ENCODE assay signal across 16 cellular contexts in the genomic region with DNA sequence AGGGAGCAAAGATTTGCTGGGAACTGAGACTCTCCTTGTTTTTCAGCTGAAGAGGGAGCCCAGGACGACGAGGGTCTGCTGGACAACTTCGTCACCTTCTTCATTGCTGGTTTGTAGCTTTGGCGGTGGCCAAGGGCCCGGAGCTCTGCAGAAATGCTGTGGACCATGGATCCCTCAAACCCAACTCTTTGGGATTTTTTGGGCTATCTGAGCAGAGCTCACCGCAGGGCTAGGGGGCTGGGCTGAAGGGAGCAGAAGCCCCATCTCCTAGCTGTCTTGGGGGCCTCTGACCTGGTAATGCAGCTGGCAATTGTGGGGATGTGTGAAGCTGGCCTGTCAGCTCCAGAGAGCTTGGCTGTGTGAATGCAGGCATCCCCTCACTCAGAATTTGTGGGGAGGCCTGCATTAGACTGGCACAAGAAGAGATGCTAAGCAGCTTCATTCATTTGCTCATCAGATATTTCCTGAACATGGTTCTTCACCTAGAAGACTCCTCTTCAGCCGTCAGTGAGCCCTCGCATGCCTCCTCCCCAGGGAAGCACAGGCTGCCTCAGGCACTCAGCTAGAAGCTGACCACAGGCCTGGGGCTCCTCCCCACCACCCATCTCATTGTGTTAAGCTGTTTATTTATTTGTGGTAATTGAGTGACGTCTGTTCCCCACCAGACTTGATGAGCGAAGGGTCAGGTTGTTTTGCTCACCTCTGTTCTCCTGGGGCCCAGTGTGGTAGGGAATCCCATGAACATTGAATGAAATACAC. TPM values are rescaled to one million over a fixed set of nuclear protein-coding genes. Genes with fewer than 3 reads are reported as not detected.
DNase-seq lines count a peak whose midpoint lies in the region; ATAC-seq and TF ChIP-seq lines count a peak whose summit lies in the region.
"Had no signal": no experiment of that assay in that cellular context is flagged by ENCODE, and none has a peak within 500 bp of the region (broad histone marks: within the 10 kb centered on the region; RNA-seq: fewer than 3 reads in every experiment).

No MANE protein-coding gene starts in this region.

- POLR2A ChIA-PET in GM10248 (lab: Yijun Ruan, JAX): no interaction called here
- POLR2A ChIA-PET in A673 (lab: Charles Lee; ENCODE audit: low non-redundant PET): no interaction called here

- no peaks in the 10 kb centered on the region for H3K36me3 ChIP-seq in hepatocyte (replicated peaks; ENCODE audit: insufficient read depth, low read depth)
- H3K36me3 ChIP-seq in A673 (ENCODE audit: insufficient read depth, low read length, poor library complexity, severe bottlenecking): no peaks in the 10 kb centered on the region

- peak overlapping the region; percentile 2 for H3K27ac Mint-ChIP-seq in stimulated activated effector memory CD8-positive, alpha-beta T cell treated with anti-CD3 and anti-CD28 coated beads, Interleukin-12 subunit alpha, Interleukin-12 subunit beta, amount 100 ng/mL, for 72 hours
- H3K27ac Mint-ChIP-seq: CD4-positive, CD25-positive, alpha-beta regulatory T cell had no signal

- H3K4me3 ChIP-seq in hepatocyte: no peak overlapping the region
- H3K4me3 ChIP-seq in A673 (ENCODE audit: low read depth, low read length, poor library complexity, severe bottlenecking): no peak overlapping the region

- ATAC-seq in stimulated activated effector memory CD8-positive, alpha-beta T cell treated with anti-CD3 and anti-CD28 coated beads, Interleukin-12 subunit alpha, Interleukin-12 subunit beta, amount 100 ng/mL, for 72 hours: peak; percentile 19
- no peak for ATAC-seq in HG03457 (IDR thresholded peaks at IDR 0.05; ENCODE audit: unreplicated experiment)
- ATAC-seq: Panc1 had no signal

- no peaks in the 10 kb centered on the region for H3K36me3 Mint-ChIP-seq in stimulated activated effector memory CD8-positive, alpha-beta T cell treated with anti-CD3 and anti-CD28 coated beads, Interleukin-12 subunit alpha, Interleukin-12 subunit beta, amount 100 ng/mL, for 72 hours
- H3K36me3 Mint-ChIP-seq: CD4-positive, CD25-positive, alpha-beta regulatory T cell had no signal

- no TSS peak for BruUV-seq in A673 (replicated peaks; lab: Mats Ljungman, UMichigan)

- H3K79me2 ChIP-seq in hepatocyte: no peaks in the 10 kb centered on the region

- H3K4me1 ChIP-seq in hepatocyte (ENCODE audit: insufficient read depth) (no peaks in the 10 kb centered on the region), A673 (ENCODE audit: insufficient read depth, low read length, poor library complexity, severe bottlenecking) (no peaks in the 10 kb centered on the region)

- CTCF ChIA-PET in GM10248 (lab: Yijun Ruan, JAX): interaction anchor here (1.4 to 2.2 kb wide), 3 partner anchors 14 to 182 kb away, joined by 3 to 8 read pairs (median 4); no protein-coding TSS in a partner anchor
- CTCF ChIA-PET in A673 (lab: Charles Lee): no interaction called here

- H3K4me2 ChIP-seq in hepatocyte: no peak overlapping the region

- H3K4me1 Mint-ChIP-seq in stimulated activated effector memory CD8-positive, alpha-beta T cell treated with anti-CD3 and anti-CD28 coated beads, Interleukin-12 subunit alpha, Interleukin-12 subunit beta, amount 100 ng/mL, for 72 hours: no peaks in the 10 kb centered on the region
- H3K4me1 Mint-ChIP-seq: CD4-positive, CD25-positive, alpha-beta regulatory T cell had no signal

- no peak overlapping the region for H3K27ac ChIP-seq in hepatocyte
- H3K27ac ChIP-seq in A673 (ENCODE audit: low read depth, low read length, poor library complexity, severe bottlenecking): no peak overlapping the region

- no peak for TF ChIP-seq CTCF in GM10248 (IDR thresholded peaks at IDR 0.05; ENCODE audit: control extremely low read depth, extremely low read depth, low read depth, missing control alignments)
- no peak for TF ChIP-seq CTCF in hepatocyte (IDR thresholded peaks at IDR 0.05; ENCODE audit: poor library complexity)
- no peak for TF ChIP-seq CTCF in A673 (conservative IDR thresholded peaks at IDR 0.05; ENCODE audit: low read depth, low read length)

- intact Hi-C loops in A673 (cut with micrococcal nuclease; ENCODE audit: unreplicated experiment): no loop called here

- WGBS in hepatocyte (ENCODE audit: low lambda C conversion rate, missing lambda C conversion rate): 81% methylated on average over 10 of the region's 10 CpGs

- H3K9me2 ChIP-seq in hepatocyte (replicated peaks; ENCODE audit: insufficient read depth): no peaks in the 10 kb centered on the region

- no peaks in the 10 kb centered on the region for H4K20me1 ChIP-seq in hepatocyte (ENCODE audit: insufficient read depth, poor library complexity, severe bottlenecking)

- H3K9me3 Mint-ChIP-seq in stimulated activated effector memory CD8-positive, alpha-beta T cell treated with anti-CD3 and anti-CD28 coated beads, Interleukin-12 subunit alpha, Interleukin-12 subunit beta, amount 100 ng/mL, for 72 hours: no peaks in the 10 kb centered on the region

- H3K27me3 ChIP-seq in hepatocyte: no peaks in the 10 kb centered on the region
- H3K27me3 ChIP-seq in A673 (replicated peaks; ENCODE audit: insufficient read depth, low read depth, low read length, poor library complexity): peaks cover 10% of the 10 kb centered on the region

- no peak overlapping the region for H2AFZ ChIP-seq in hepatocyte

- no peaks in the 10 kb centered on the region for H3K9me3 ChIP-seq in hepatocyte (ENCODE audit: low read depth)
- H3K9me3 ChIP-seq in A673 (ENCODE audit: low read depth, low read length, poor library complexity, severe bottlenecking): no peaks in the 10 kb centered on the region

- peak; percentile 33 for DNase-seq in activated CD8-positive, alpha-beta memory T cell treated with anti-CD3 and anti-CD28 coated beads for 24 hours
- no peak for DNase-seq in activated CD8-positive, alpha-beta memory T cell treated with anti-CD3 and anti-CD28 coated beads, Interleukin-2, amount 50 U/mL, for 4 hours
- DNase-seq in GM10248 (ENCODE audit: extremely low spot score): peak; percentile 10
- peak; percentile 1 for DNase-seq in hepatocyte (ENCODE audit: low spot score)
- peak in 1 of 2 donors; percentile 40 for DNase-seq in stimulated activated effector memory CD8-positive, alpha-beta T cell treated with anti-CD3 and anti-CD28 coated beads, Interleukin-12 subunit alpha, Interleukin-12 subunit beta, amount 100 ng/mL, for 72 hours (ENCODE audit: low spot score in 2 of 2)
- DNase-seq in stimulated activated CD4-positive, alpha-beta T cell treated with anti-CD3 and anti-CD28 coated beads, Interleukin-15, amount 100 ng/mL, for 24 hours: no peak
- no peak for DNase-seq in A673 (ENCODE audit: low spot score)
- DNase-seq: CD4-positive, CD25-positive, alpha-beta regulatory T cell; Kasumi-1; NCI-H1930; NCI-H2171; NCI-H446 treated with DMSO at 0.1 percent for 48 hours; NCI-H774; SIG-M5 had no signal

- no peak overlapping the region for H3K4me3 Mint-ChIP-seq in stimulated activated effector memory CD8-positive, alpha-beta T cell treated with anti-CD3 and anti-CD28 coated beads, Interleukin-12 subunit alpha, Interleukin-12 subunit beta, amount 100 ng/mL, for 72 hours
- H3K4me3 Mint-ChIP-seq: CD4-positive, CD25-positive, alpha-beta regulatory T cell had no signal

RNA-seq across cellular contexts. Expression of a gene that starts 32.2 kb away (rescaled TPM):
- total RNA-seq in hepatocyte (0.12 and 0.47 TPM in 2 replicates), A673 (2021) (0.37 TPM in 1 of 2 replicates, not detected in the other)
- 1.7 and 2.3 TPM in 2 replicates for polyA plus RNA-seq in hepatocyte
- total RNA-seq: CD4-positive, CD25-positive, alpha-beta regulatory T cell had no signal
- polyA plus RNA-seq: CD4-positive, CD25-positive, alpha-beta regulatory T cell had no signal

Comparison
In these comparisons a context has a peak if more than half of its experiments do, and no peak if none do; other contexts are left out.
1. DNase-seq: peak in activated CD8-positive, alpha-beta memory T cell treated with anti-CD3 and anti-CD28 coated beads for 24 hours (single experiment), GM10248 (single experiment) and hepatocyte (single experiment); none in activated CD8-positive, alpha-beta memory T cell treated with anti-CD3 and anti-CD28 coated beads, Interleukin-2, amount 50 U/mL, for 4 hours (single experiment), stimulated activated CD4-positive, alpha-beta T cell treated with anti-CD3 and anti-CD28 coated beads, Interleukin-15, amount 100 ng/mL, for 24 hours (single experiment) and A673 (single experiment).